In the genomic region with DNA sequence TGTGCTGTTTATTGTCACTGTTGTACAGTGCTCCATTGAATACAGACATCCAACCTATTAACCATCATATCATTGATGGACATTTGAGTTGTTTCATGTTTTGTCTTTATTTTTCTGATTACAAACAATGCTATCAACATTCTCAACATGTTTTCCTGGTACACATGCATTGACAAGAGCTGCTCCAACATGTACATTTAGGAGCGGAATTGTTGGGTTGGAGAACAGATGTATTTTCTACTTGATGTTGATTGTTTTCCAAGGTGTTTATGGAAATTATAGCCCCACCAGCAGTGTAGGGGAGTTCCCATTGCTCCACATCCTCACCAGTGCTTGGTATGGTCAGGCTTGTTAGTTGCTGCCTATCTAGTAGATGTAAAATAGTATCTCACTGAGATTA, we compare ENCODE assay signal across 27 cellular contexts.
A peak's percentile ranks its signal among the peaks of the same experiment; 100 is the strongest.
DNase-seq lines count a peak whose midpoint lies in the region; ATAC-seq and TF ChIP-seq lines count a peak whose summit lies in the region.
"Had no signal": no experiment of that assay in that cellular context is flagged by ENCODE, and none has a peak within 500 bp of the region (broad histone marks: within the 10 kb centered on the region; RNA-seq: fewer than 3 reads in every experiment).

No MANE protein-coding gene starts in this region.

- no peak overlapping the region for H3K4me3 ChIP-seq in HEK293 (ENCODE audit: low read depth, low read length)
- no peak overlapping the region for H3K4me3 ChIP-seq in PC-3 (ENCODE audit: low read length)
- H3K4me3 ChIP-seq: A549; BLaER1; BLaER1 treated with 17β-estradiol and CSF1 and Interleukin-3, amounts not matched to agents 10 nM and 100 nM had no signal

- ATAC-seq in PC-3: no peak
- ATAC-seq: A549; CD8-positive, alpha-beta T cell had no signal

- H2AFZ ChIP-seq in PC-3 (ENCODE audit: low read length): no peak overlapping the region

- no peak overlapping the region for H3K27ac ChIP-seq in HEK293 (ENCODE audit: extremely low read depth, low read depth, low read length)
- no peak overlapping the region for H3K27ac ChIP-seq in PC-3 (ENCODE audit: low read length)
- H3K27ac ChIP-seq: 22Rv1; A549; BLaER1; BLaER1 treated with 17β-estradiol and CSF1 and Interleukin-3, amounts not matched to agents 10 nM and 100 nM; C4-2B had no signal

- no peaks in the 10 kb centered on the region for H4K20me1 ChIP-seq in PC-3 (ENCODE audit: low read length)
- H4K20me1 ChIP-seq: BLaER1; BLaER1 treated with 17β-estradiol and CSF1 and Interleukin-3, amounts not matched to agents 10 nM and 100 nM had no signal

- no TSS peak for BruUV-seq in PC-3 (replicated peaks; lab: Mats Ljungman, UMichigan)

- intact Hi-C loops in PC-3 (cut with micrococcal nuclease): no loop called here

- no peak overlapping the region for H3K4me2 ChIP-seq in PC-3 (ENCODE audit: low read length)
- H3K4me2 ChIP-seq: A549; BLaER1; BLaER1 treated with 17β-estradiol and CSF1 and Interleukin-3, amounts not matched to agents 10 nM and 100 nM had no signal

- TF ChIP-seq CTCF in HEK293 (tag by site-specific recombination; IDR thresholded peaks at IDR 0.05) (no peak), PC-3 (conservative IDR thresholded peaks at IDR 0.05; ENCODE audit: low read depth, low read length) (no peak)

- H3K36me3 ChIP-seq in HEK293 (ENCODE audit: control insufficient read depth in 2 of 2, insufficient read depth in 1 of 2, low read length in 2 of 2): no peaks in the 10 kb centered on the region
- H3K36me3 ChIP-seq in PC-3 (ENCODE audit: low read depth, low read length): no peaks in the 10 kb centered on the region
- H3K36me3 ChIP-seq: BE2C; BLaER1; BLaER1 treated with 17β-estradiol and CSF1 and Interleukin-3, amounts not matched to agents 10 nM and 100 nM had no signal

- DNase-seq in PC-3: no peak
- DNase-seq: 8988T; ACHN; AML-193; BE2C; C1 segment of cervical spinal cord; Caco-2; Calu3; CD4-positive, alpha-beta memory T cell; CD4-positive, alpha-beta T cell; CD4-positive, CD25-positive, alpha-beta regulatory T cell; CD8-positive, alpha-beta memory T cell; CD8-positive, alpha-beta T cell; COR-L47; DMS 273 treated with DMSO at 0.1 percent for 48 hours; DMS153; DMS53; DMS79; DMS79 treated with DMSO at 0.1 percent for 48 hours; DND-41; EL had no signal

- H3F3A ChIP-seq in PC-3 (ENCODE audit: low read length, unreplicated experiment): no peaks in the 10 kb centered on the region

- POLR2A ChIA-PET in HEK293 (lab: Yijun Ruan, JAX): no interaction called here
- POLR2A ChIA-PET in PC-3 (lab: Charles Lee; ENCODE audit: unreplicated experiment): no interaction called here

- H3K9me3 ChIP-seq in HEK293 (ENCODE audit: control insufficient read depth, insufficient read depth, low read depth, low read length) (no peaks in the 10 kb centered on the region; the same call in 1 of the 2 replicates), PC-3 (ENCODE audit: low read length) (no peaks in the 10 kb centered on the region)
- H3K9me3 ChIP-seq: A549, BE2C, Caco-2 had no signal

- CTCF ChIA-PET in HEK293 (lab: Yijun Ruan, JAX) (interaction anchor here (12.7 kb wide), 1 partner anchor 13 kb away, joined by 92 read pairs; no protein-coding TSS in a partner anchor), PC-3 (lab: Charles Lee) (no interaction called here)

- H3K4me1 ChIP-seq in HEK293 (ENCODE audit: control insufficient read depth, insufficient read depth, low read length) (no peaks in the 10 kb centered on the region), PC-3 (ENCODE audit: insufficient read depth, low read length) (peaks cover 17% of the 10 kb centered on the region)
- H3K4me1 ChIP-seq: A549, BE2C, Caco-2 had no signal

- no peaks in the 10 kb centered on the region for H3K79me2 ChIP-seq in PC-3 (ENCODE audit: low read length)

- peaks cover 65% of the 10 kb centered on the region; the same call in 1 of the 2 replicates for H3K27me3 ChIP-seq in PC-3 (ENCODE audit: low read length)
- H3K27me3 ChIP-seq: BE2C; BLaER1; BLaER1 treated with 17β-estradiol and CSF1 and Interleukin-3, amounts not matched to agents 10 nM and 100 nM had no signal

- H3K9ac ChIP-seq in PC-3 (ENCODE audit: low read length): no peak overlapping the region
- H3K9ac ChIP-seq: BLaER1; BLaER1 treated with 17β-estradiol and CSF1 and Interleukin-3, amounts not matched to agents 10 nM and 100 nM had no signal

- H3K9me2 ChIP-seq in PC-3 (replicated peaks; ENCODE audit: low read length): no peaks in the 10 kb centered on the region

TF ChIP-seq in HEK293, 187 proteins besides CTCF, POLR2A, EP300 and RAD21:
- TF ChIP-seq ZNF140 (tag by site-specific recombination; IDR thresholded peaks at IDR 0.05): peak; percentile 99
- no peak for TF ChIP-seq ZNF707 (tag by site-specific recombination; IDR thresholded peaks at IDR 0.05)
